ENCODE assay signal across 11 cellular contexts in genomic region chr15:91338763-91339162, GRCh38.
DNase-seq lines count a peak whose midpoint lies in the region; ATAC-seq and TF ChIP-seq lines count a peak whose summit lies in the region.
"Had no signal": no experiment of that assay in that cellular context is flagged by ENCODE, and none has a peak within 500 bp of the region (broad histone marks: within the 10 kb centered on the region; RNA-seq: fewer than 3 reads in every experiment).

No MANE protein-coding gene starts in this region.

- no peaks in the 10 kb centered on the region for H3K36me3 Mint-ChIP-seq in WTC11
- H3K36me3 Mint-ChIP-seq in T-helper 2 cell treated with Interferon-gamma antibody and Interleukin-4, amounts not matched to agents 5 μg/mL and 100 μg/mL, for 36 hours (ENCODE audit: low read depth) = no peaks in the 10 kb centered on the region
- H3K36me3 Mint-ChIP-seq: CD8-positive, alpha-beta memory T cell had no signal

- no peak overlapping the region for H3K4me3 Mint-ChIP-seq in WTC11
- H3K4me3 Mint-ChIP-seq in T-helper 2 cell treated with Interferon-gamma antibody and Interleukin-4, amounts not matched to agents 5 μg/mL and 100 μg/mL, for 36 hours = no peak overlapping the region

- no peaks in the 10 kb centered on the region for H3K27me3 Mint-ChIP-seq in WTC11 (ENCODE audit: low read depth)
- peaks cover 17% of the 10 kb centered on the region for H3K27me3 Mint-ChIP-seq in T-helper 2 cell treated with Interferon-gamma antibody and Interleukin-4, amounts not matched to agents 5 μg/mL and 100 μg/mL, for 36 hours (ENCODE audit: low read depth)

- CTCF ChIA-PET in WTC11 (lab: Charles Lee) = no interaction called here

- H3K27ac Mint-ChIP-seq in WTC11 = no peak overlapping the region
- no peak overlapping the region for H3K27ac Mint-ChIP-seq in T-helper 2 cell treated with Interferon-gamma antibody and Interleukin-4, amounts not matched to agents 5 μg/mL and 100 μg/mL, for 36 hours
- H3K27ac Mint-ChIP-seq: CD8-positive, alpha-beta memory T cell had no signal

- in situ Hi-C loops in ACHN (cut with HindIII; ENCODE audit: low pct_ligation_motif_present, low pct_unique_long_range_greater_than_20kb, low sequenced_read_pairs) = no loop called here

- TF ChIP-seq CTCF in WTC11 (IDR thresholded peaks at IDR 0.05) = no peak

- no peaks in the 10 kb centered on the region for H3K9me3 Mint-ChIP-seq in WTC11
- H3K9me3 Mint-ChIP-seq in T-helper 2 cell treated with Interferon-gamma antibody and Interleukin-4, amounts not matched to agents 5 μg/mL and 100 μg/mL, for 36 hours = no peaks in the 10 kb centered on the region

- POLR2A ChIA-PET in WTC11 (lab: Charles Lee) = no interaction called here

- DNase-seq in ACHN (peak; percentile 35), HT1080 (ENCODE audit: low read depth) (peak; percentile 23), WTC11 (ENCODE audit: low spot score) (peak; percentile 33), iPS DF 4.7 (ENCODE audit: extremely low read depth, low spot score) (peak; percentile 22), left colon (no peak), Ammon's horn (ENCODE audit: low spot score) (no peak)
- DNase-seq in T-helper 2 cell treated with Interferon-gamma antibody and Interleukin-4, amounts not matched to agents 5 μg/mL and 100 μg/mL, for 36 hours (ENCODE audit: low spot score) = no peak
- DNase-seq: CD8-positive, alpha-beta memory T cell; NCI-H1048; NCI-H82 had no signal

- no peaks in the 10 kb centered on the region for H3K4me1 Mint-ChIP-seq in WTC11
- H3K4me1 Mint-ChIP-seq in T-helper 2 cell treated with Interferon-gamma antibody and Interleukin-4, amounts not matched to agents 5 μg/mL and 100 μg/mL, for 36 hours (ENCODE audit: low read depth) = peaks cover 9% of the 10 kb centered on the region

- ATAC-seq in WTC11 (peak; percentile 73), left colon (no peak), GM21717 (IDR thresholded peaks at IDR 0.05; ENCODE audit: unreplicated experiment) (no peak)

- intact Hi-C loops in left colon (cut with DNase I, micrococcal nuclease) = no loop called here

TF ChIP-seq in WTC11, 78 proteins besides CTCF, POLR2A, EP300 and RAD21 (continues in another document):
- TF ChIP-seq ZNF532 (CRISPR knock-in tag; IDR thresholded peaks at IDR 0.05; ENCODE audit: borderline replicate concordance) (no peak), STAT6 (CRISPR knock-in tag; conservative IDR thresholded peaks at IDR 0.05; ENCODE audit: low read depth) (no peak), AFF4 (CRISPR knock-in tag; IDR thresholded peaks at IDR 0.05; ENCODE audit: borderline replicate concordance) (no peak), ZNF425 (CRISPR knock-in tag; conservative IDR thresholded peaks at IDR 0.05) (no peak)

Comparison
In these comparisons a context has a peak if more than half of its experiments do, and no peak if none do; other contexts are left out.
1. DNase-seq: peak in ACHN (single experiment), HT1080 (single experiment), WTC11 (single experiment) and iPS DF 4.7 (single experiment); none in T-helper 2 cell treated with Interferon-gamma antibody and Interleukin-4, amounts not matched to agents 5 μg/mL and 100 μg/mL, for 36 hours (single experiment), left colon (0 of 2) and Ammon's horn (single experiment).